Comparison of ENCODE assay signal across 25 cellular contexts in genomic region chr5:169950333-169950732, GRCh38. TPM values are rescaled to one million over a fixed set of nuclear protein-coding genes. Genes with fewer than 3 reads are reported as not detected.
DNase-seq lines count a peak whose midpoint lies in the region; ATAC-seq and TF ChIP-seq lines count a peak whose summit lies in the region.
"Had no signal": no experiment of that assay in that cellular context is flagged by ENCODE, and none has a peak within 500 bp of the region (broad histone marks: within the 10 kb centered on the region; RNA-seq: fewer than 3 reads in every experiment).

No MANE protein-coding gene starts in this region.

- no peak overlapping the region for H3K4me3 ChIP-seq in lower lobe of right lung
- H3K4me3 ChIP-seq: K562, SK-N-MC had no signal

- no peak overlapping the region for H3K27ac Mint-ChIP-seq in osteocyte (ENCODE audit: unreplicated experiment)
- H3K27ac Mint-ChIP-seq: B cell had no signal

- H3K27me3 Mint-ChIP-seq in osteocyte (ENCODE audit: unreplicated experiment) = no peaks in the 10 kb centered on the region
- H3K27me3 Mint-ChIP-seq: B cell had no signal

- no peaks in the 10 kb centered on the region for H3K9me3 ChIP-seq in lower lobe of right lung

- TF ChIP-seq CTCF in GM10266 (IDR thresholded peaks at IDR 0.05; ENCODE audit: control insufficient read depth, insufficient read depth, low read depth, missing control alignments) = no peak
- TF ChIP-seq CTCF in lower lobe of right lung (IDR thresholded peaks at IDR 0.05) = no peak
- TF ChIP-seq CTCF in osteocyte (IDR thresholded peaks at IDR 0.05) = no peak

- ATAC-seq in GM19351 (IDR thresholded peaks at IDR 0.05; ENCODE audit: unreplicated experiment) = peak; percentile 52
- ATAC-seq in HG02642 (IDR thresholded peaks at IDR 0.05; ENCODE audit: poor library complexity, unreplicated experiment) = peak; percentile 61
- ATAC-seq in HG03280 (IDR thresholded peaks at IDR 0.05; ENCODE audit: unreplicated experiment) = peak; percentile 64
- ATAC-seq in lower lobe of right lung = no peak
- ATAC-seq: HepG2, K562 had no signal

- peak; percentile 35 for DNase-seq in GM10266 (ENCODE audit: extremely low spot score)
- DNase-seq in lower lobe of right lung = no peak
- DNase-seq in LoVo (ENCODE audit: low spot score) = no peak
- no peak for DNase-seq in osteocyte (ENCODE audit: extremely low spot score, unreplicated experiment)
- DNase-seq: DMS53; GDM1; NCI-H1092; NCI-H1436; NCI-H1930; NCI-H2227 treated with DMSO at 0.1 percent for 48 hours; NCI-H510A; NK-92 treated with Interleukin-12 subunit alpha and Interleukin-12 subunit beta, amount 100 ng/mL, for 24 hours; SHP77 treated with DMSO at 0.1 percent for 48 hours; SW 1271 had no signal

- intact Hi-C loops in lower lobe of right lung (cut with DNase I) = no loop called here

- H3K36me3 Mint-ChIP-seq in osteocyte (ENCODE audit: unreplicated experiment) = no peaks in the 10 kb centered on the region

- no peak overlapping the region for H3K27ac ChIP-seq in lower lobe of right lung
- H3K27ac ChIP-seq: HL-60, RWPE1, SK-N-MC had no signal

- no peaks in the 10 kb centered on the region for H3K27me3 ChIP-seq in lower lobe of right lung (ENCODE audit: low read depth)

- H3K36me3 ChIP-seq in lower lobe of right lung = no peaks in the 10 kb centered on the region

- no peak overlapping the region for H3K4me3 Mint-ChIP-seq in osteocyte (ENCODE audit: unreplicated experiment)
- H3K4me3 Mint-ChIP-seq: B cell, CD14-positive monocyte had no signal

- no peaks in the 10 kb centered on the region for H3K9me3 Mint-ChIP-seq in osteocyte (ENCODE audit: unreplicated experiment)
- H3K9me3 Mint-ChIP-seq: CD14-positive monocyte had no signal

- H3K4me1 ChIP-seq in lower lobe of right lung = no peaks in the 10 kb centered on the region

- peaks cover 18% of the 10 kb centered on the region for H3K4me1 Mint-ChIP-seq in osteocyte (ENCODE audit: unreplicated experiment)
- H3K4me1 Mint-ChIP-seq: B cell had no signal

RNA-seq across cellular contexts. Expression of gene INSYN2B, which starts 30.0 kb away (rescaled TPM):
- total RNA-seq in lower lobe of right lung (not detected), osteocyte (2.7 and 3.1 TPM in 2 replicates)
- total RNA-seq: B cell, HepG2, HT-29, K562 had no signal

Comparison
In these comparisons a context has a peak if more than half of its experiments do, and no peak if none do; other contexts are left out.
1. ATAC-seq: peak in GM19351 (single experiment), HG02642 (single experiment) and HG03280 (single experiment); none in lower lobe of right lung (0 of 2).